12 cellular contexts compared by ENCODE assay signal in genomic region chr1:51623450-51623849, GRCh38.
"Had no signal": no experiment of that assay in that cellular context is flagged by ENCODE, and none has a peak within 500 bp of the region (broad histone marks: within the 10 kb centered on the region; RNA-seq: fewer than 3 reads in every experiment).

No MANE protein-coding gene starts in this region.

- H3K4me3 ChIP-seq: adrenal gland had no signal

- DNase-seq: activated CD4-positive, alpha-beta T cell treated with anti-CD3 and anti-CD28 coated beads, Interleukin-2, amount 10 ng/mL, durations not matched to agents 7 days and 5 days; activated CD4-positive, CD25-positive, alpha-beta regulatory T cell; activated naive CD4-positive, alpha-beta T cell treated with anti-CD3 and anti-CD28 coated beads, Interleukin-2, amount 10 ng/mL, durations not matched to agents 7 days and 5 days; adrenal gland; cortex of kidney; effector CD8-positive, alpha-beta T cell; immature natural killer cell; naive thymus-derived CD4-positive, alpha-beta T cell; stimulated activated CD4-positive, alpha-beta T cell treated with anti-CD3 and anti-CD28 coated beads, Interleukin-4, amount 100 ng/mL, for 1 hour; stimulated activated CD8-positive, alpha-beta memory T cell treated with anti-CD3 and anti-CD28 coated beads, Interleukin-4, amount 100 ng/mL, for 48 hours; T-helper 17 cell had no signal

- ATAC-seq: naive thymus-derived CD4-positive, alpha-beta T cell; T-helper 17 cell had no signal

- H3K27me3 ChIP-seq: adrenal gland had no signal

- H3K9me3 ChIP-seq: adrenal gland had no signal

- FAIRE-seq: TTC549 had no signal

- H3K36me3 ChIP-seq: adrenal gland had no signal
